10 cellular contexts compared by ENCODE assay signal in genomic region chr1:39270368-39270767, GRCh38.
DNase-seq lines count a peak whose midpoint lies in the region; ATAC-seq and TF ChIP-seq lines count a peak whose summit lies in the region.
"Had no signal": no experiment of that assay in that cellular context is flagged by ENCODE, and none has a peak within 500 bp of the region (broad histone marks: within the 10 kb centered on the region; RNA-seq: fewer than 3 reads in every experiment).

No MANE protein-coding gene starts in this region.

- H3K79me2 ChIP-seq in SU-DHL-6 (ENCODE audit: insufficient read depth, low read length), result peaks cover 75% of the 10 kb centered on the region

- no peaks in the 10 kb centered on the region; the same call in 1 of the 2 replicates for H3F3A ChIP-seq in SU-DHL-6 (ENCODE audit: insufficient read depth)

- no peaks in the 10 kb centered on the region for H3K9me3 ChIP-seq in SU-DHL-6 (ENCODE audit: insufficient read depth, low read length)

- no peak overlapping the region for H3K4me2 ChIP-seq in SU-DHL-6 (ENCODE audit: low read depth, low read length, poor library complexity, severe bottlenecking)

- H3K27me3 ChIP-seq in GM06990 (replicated peaks; ENCODE audit: control insufficient read depth, insufficient read depth, low read length) (no peaks in the 10 kb centered on the region), SU-DHL-6 (ENCODE audit: low read length) (no peaks in the 10 kb centered on the region)

- peaks cover 10% of the 10 kb centered on the region; the same call in 1 of the 2 replicates for H4K20me1 ChIP-seq in SU-DHL-6 (ENCODE audit: low read depth, low read length)

- ATAC-seq in GM18907 (IDR thresholded peaks at IDR 0.05; ENCODE audit: unreplicated experiment), result no peak

- H3K9ac ChIP-seq in SU-DHL-6 (ENCODE audit: low read length), result no peak overlapping the region

- DNase-seq in GM06990 (ENCODE audit: extremely low read depth, insufficient read length) (no peak), epithelial cell of prostate (ENCODE audit: low read depth, low spot score) (no peak), skeletal muscle cell (ENCODE audit: low read depth) (no peak), mesenteric fat pad (ENCODE audit: low spot score) (no peak), NCI-H146 (lab: John Stamatoyannopoulos, UW) (no peak), COLO829 (ENCODE audit: low spot score) (no peak)
- DNase-seq: H7, NCI-H774 had no signal

- peak overlapping the region; percentile 65 for H3K4me3 ChIP-seq in GM06990 (replicated peaks; ENCODE audit: low read depth, low read length)
- H3K4me3 ChIP-seq in SU-DHL-6 (ENCODE audit: insufficient read depth, low read length, poor library complexity, severe bottlenecking), result no peak overlapping the region
- H3K4me3 ChIP-seq in skeletal muscle cell (ENCODE audit: low read depth, low read length), result peak overlapping the region; percentile 21

- no peaks in the 10 kb centered on the region for H3K9me2 ChIP-seq in SU-DHL-6 (replicated peaks; ENCODE audit: insufficient read depth, low read length)

- H3K27ac ChIP-seq in SU-DHL-6 (ENCODE audit: low read depth, low read length) (0 out of 2 replicates have a peak overlapping the region, but pooled peaks have one; percentile 3), epithelial cell of prostate (peak overlapping the region; percentile 49)

- no peak overlapping the region for H2AFZ ChIP-seq in SU-DHL-6 (ENCODE audit: low read depth, low read length, severe bottlenecking)

- TF ChIP-seq CTCF in GM06990 (IDR thresholded peaks at IDR 0.05; ENCODE audit: insufficient read depth, low read length, poor library complexity, severe bottlenecking), result no peak
- TF ChIP-seq CTCF in SU-DHL-6 (IDR thresholded peaks at IDR 0.05; ENCODE audit: insufficient read depth, low read length, poor library complexity, severe bottlenecking), result no peak

- H3K36me3 ChIP-seq in GM06990 (ENCODE audit: control insufficient read depth, insufficient read depth, low read length) (no peaks in the 10 kb centered on the region), SU-DHL-6 (ENCODE audit: low read length) (no peaks in the 10 kb centered on the region)
